30 cellular contexts compared by ENCODE assay signal in the genomic region with DNA sequence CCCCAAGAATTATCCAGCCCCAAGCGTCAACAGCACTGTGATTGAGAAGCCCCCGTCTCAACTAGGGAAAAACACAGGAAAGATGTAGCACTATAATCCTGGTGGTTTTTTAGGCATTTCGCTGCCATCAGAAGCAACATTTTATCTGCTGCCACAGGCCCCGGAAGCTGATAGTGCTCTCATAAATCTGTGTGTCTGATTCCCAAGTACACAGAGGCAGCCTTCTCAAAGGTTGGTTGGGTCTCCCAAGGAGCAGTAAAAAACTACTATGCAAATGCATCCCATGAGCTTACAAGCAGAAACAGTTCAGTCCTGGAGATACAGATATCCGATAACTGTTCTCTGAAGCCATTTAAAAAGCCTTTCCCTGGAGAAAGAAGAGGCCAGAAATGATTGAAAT. TPM values are rescaled to one million over a fixed set of nuclear protein-coding genes. Genes with fewer than 3 reads are reported as not detected.
"Had no signal": no experiment of that assay in that cellular context is flagged by ENCODE, and none has a peak within 500 bp of the region (broad histone marks: within the 10 kb centered on the region; RNA-seq: fewer than 3 reads in every experiment).

No MANE protein-coding gene starts in this region.

- H3K4me3 ChIP-seq: dorsolateral prefrontal cortex, gastroesophageal sphincter, heart right ventricle, lower lobe of right lung, pancreas, prostate gland, right atrium auricular region, testis, tibial artery, upper lobe of left lung had no signal

- H3K27ac ChIP-seq: foreskin keratinocyte, gastroesophageal sphincter, heart right ventricle, lower lobe of right lung, pancreas, prostate gland, right atrium auricular region, testis, tibial artery, upper lobe of left lung had no signal

- H3K4me1 ChIP-seq: foreskin keratinocyte, gastroesophageal sphincter, heart right ventricle, lower lobe of right lung, pancreas, prostate gland, right atrium auricular region, testis, tibial artery, upper lobe of left lung had no signal

- ATAC-seq: gastroesophageal sphincter; heart right ventricle; left cardiac atrium; left ventricle myocardium superior; naive thymus-derived CD8-positive, alpha-beta T cell; sciatic nerve; stimulated activated memory B cell treated with anti-CD40 and anti-IgM and Interleukin-4, amounts not matched to agents 10 μg/mL and 1 μg/mL and 100 μg/mL, for 72 hours; stimulated activated naive CD8-positive, alpha-beta T cell treated with anti-CD3 and anti-CD28 coated beads, Interleukin-15, Interleukin-2, amounts not matched to agents 100 U/mL and 50 U/mL, for 24 hours had no signal

- H3K27me3 Mint-ChIP-seq: stimulated activated memory B cell treated with anti-CD40 and anti-IgM and Interleukin-4, amounts not matched to agents 10 μg/mL and 1 μg/mL and 100 μg/mL, for 72 hours had no signal

- H3K4me1 Mint-ChIP-seq: naive thymus-derived CD8-positive, alpha-beta T cell; stimulated activated memory B cell treated with anti-CD40 and anti-IgM and Interleukin-4, amounts not matched to agents 10 μg/mL and 1 μg/mL and 100 μg/mL, for 72 hours had no signal

- H3K27ac Mint-ChIP-seq: naive thymus-derived CD8-positive, alpha-beta T cell; stimulated activated memory B cell treated with anti-CD40 and anti-IgM and Interleukin-4, amounts not matched to agents 10 μg/mL and 1 μg/mL and 100 μg/mL, for 72 hours had no signal

- H3K9me3 ChIP-seq: gastroesophageal sphincter, heart right ventricle, lower lobe of right lung, pancreas, prostate gland, right atrium auricular region, testis, tibial artery, upper lobe of left lung had no signal

- H3K36me3 Mint-ChIP-seq: naive thymus-derived CD8-positive, alpha-beta T cell; stimulated activated memory B cell treated with anti-CD40 and anti-IgM and Interleukin-4, amounts not matched to agents 10 μg/mL and 1 μg/mL and 100 μg/mL, for 72 hours had no signal

- H3K4me3 Mint-ChIP-seq: naive thymus-derived CD8-positive, alpha-beta T cell; stimulated activated memory B cell treated with anti-CD40 and anti-IgM and Interleukin-4, amounts not matched to agents 10 μg/mL and 1 μg/mL and 100 μg/mL, for 72 hours had no signal

- H3K36me3 ChIP-seq: gastroesophageal sphincter, heart right ventricle, lower lobe of right lung, pancreas, prostate gland, right atrium auricular region, tibial artery, upper lobe of left lung had no signal

- H3K27me3 ChIP-seq: dorsolateral prefrontal cortex, right atrium auricular region, testis, tibial artery, upper lobe of left lung had no signal

- DNase-seq: cerebellar nuclear complex; cortex of kidney; dorsolateral prefrontal cortex; effector CD4-positive, alpha-beta T cell; heart right ventricle; hippocampal formation; left cardiac atrium; left ventricle myocardium superior; lower lobe of right lung; midbrain; naive thymus-derived CD8-positive, alpha-beta T cell; occipital lobe; stimulated activated CD4-positive, alpha-beta T cell treated with anti-CD3 and anti-CD28 coated beads, Interleukin-2, amount 100 ng/mL, for 24 hours; stimulated activated CD4-positive, alpha-beta T cell treated with anti-CD3 and anti-CD28 coated beads, Interleukin-4, amount 100 ng/mL, for 24 hours; stimulated activated naive CD8-positive, alpha-beta T cell treated with anti-CD3 and anti-CD28 coated beads, Interleukin-15, Interleukin-2, amounts not matched to agents 100 U/mL and 50 U/mL, for 24 hours; substantia nigra; tibial artery; upper lobe of left lung had no signal

RNA-seq across cellular contexts. Expression of gene LYZL1, which starts 45.8 kb away (rescaled TPM):
- total RNA-seq: dorsolateral prefrontal cortex; foreskin keratinocyte; gastroesophageal sphincter; heart right ventricle; kidney epithelial cell; left cardiac atrium; left ventricle myocardium superior; lower lobe of right lung; myocyte; naive thymus-derived CD8-positive, alpha-beta T cell; occipital lobe; pancreas; right atrium auricular region; sciatic nerve; upper lobe of left lung had no signal
- polyA plus RNA-seq: esophagus; foreskin keratinocyte; heart right ventricle; naive thymus-derived CD8-positive, alpha-beta T cell; neural cell; pancreas had no signal
